In genomic region chr6:13831623-13832022, GRCh38 we compare ENCODE assay signal across 25 cellular contexts. TPM values are rescaled to one million over a fixed set of nuclear protein-coding genes. Genes with fewer than 3 reads are reported as not detected.
DNase-seq lines count a peak whose midpoint lies in the region; ATAC-seq and TF ChIP-seq lines count a peak whose summit lies in the region.
"Had no signal": no experiment of that assay in that cellular context is flagged by ENCODE, and none has a peak within 500 bp of the region (broad histone marks: within the 10 kb centered on the region; RNA-seq: fewer than 3 reads in every experiment).

No MANE protein-coding gene starts in this region.

- TF ChIP-seq CTCF in dorsolateral prefrontal cortex (IDR thresholded peaks at IDR 0.05 in 54 of 56, conservative IDR thresholded peaks at IDR 0.05 in 2 of 56; ENCODE audit: low read depth in 1 of 56, partially characterized antibody in 56 of 56) = no peak

- peak; percentile 13 to 55 for ATAC-seq in activated CD4-positive, CD25-positive, alpha-beta regulatory T cell treated with anti-CD3 and anti-CD28 coated beads, Interleukin-2, amount 50 U/mL, for 24 hours
- ATAC-seq in GM21717 (IDR thresholded peaks at IDR 0.05; ENCODE audit: unreplicated experiment) (peak; percentile 72), HG03442 (IDR thresholded peaks at IDR 0.05; ENCODE audit: unreplicated experiment) (peak; percentile 81)
- peak; percentile 97 for ATAC-seq in stimulated activated memory B cell treated with anti-CD40 and anti-IgM and Interleukin-4, amounts not matched to agents 10 μg/mL and 1 μg/mL and 100 μg/mL, for 72 hours
- ATAC-seq: K562; left lobe of liver; mucosa of descending colon; Panc1; stimulated activated naive CD8-positive, alpha-beta T cell treated with anti-CD3 and anti-CD28 coated beads, Interleukin-15, Interleukin-2, amounts not matched to agents 100 U/mL and 50 U/mL, for 24 hours had no signal

- no peak for DNase-seq in activated CD4-positive, CD25-positive, alpha-beta regulatory T cell (lab: John Stamatoyannopoulos, UW)
- DNase-seq in dorsolateral prefrontal cortex (no peak), cerebellum (ENCODE audit: low spot score) (no peak)
- no peak for DNase-seq in activated CD4-positive, alpha-beta T cell treated with anti-CD3 and anti-CD28 coated beads, Interleukin-2, amount 10 ng/mL, durations not matched to agents 24 days and 14 days
- DNase-seq: 8988T; activated CD4-positive, alpha-beta T cell treated with anti-CD3 and anti-CD28 coated beads, Interleukin-2, amount 50 U/mL, for 4 hours; activated naive CD4-positive, alpha-beta T cell treated with anti-CD3 and anti-CD28 coated beads, Interleukin-2, amount 10 ng/mL, durations not matched to agents 7 days and 5 days; C1 segment of cervical spinal cord; DMS153; HCEC 1CT; mucosa of descending colon; NCI-H1105 treated with DMSO at 0.1 percent for 48 hours; right cardiac atrium; stimulated activated CD4-positive, alpha-beta T cell treated with anti-CD3 and anti-CD28 coated beads, Interleukin-15, amount 100 ng/mL, for 24 hours; stimulated activated naive CD8-positive, alpha-beta T cell treated with anti-CD3 and anti-CD28 coated beads, Interleukin-15, Interleukin-2, amounts not matched to agents 100 U/mL and 50 U/mL, for 24 hours had no signal

- peaks cover 5% of the 10 kb centered on the region for H3K36me3 Mint-ChIP-seq in stimulated activated memory B cell treated with anti-CD40 and anti-IgM and Interleukin-4, amounts not matched to agents 10 μg/mL and 1 μg/mL and 100 μg/mL, for 72 hours
- H3K36me3 Mint-ChIP-seq in activated CD4-positive, alpha-beta T cell treated with anti-CD3 and anti-CD28 coated beads, Interleukin-2, amount 10 ng/mL, durations not matched to agents 24 days and 14 days (ENCODE audit: low read depth) = no peaks in the 10 kb centered on the region
- H3K36me3 Mint-ChIP-seq: activated naive CD4-positive, alpha-beta T cell treated with anti-CD3 and anti-CD28 coated beads, Interleukin-2, amount 10 ng/mL, durations not matched to agents 7 days and 5 days had no signal

- peaks cover 29% of the 10 kb centered on the region for H3K4me1 Mint-ChIP-seq in stimulated activated memory B cell treated with anti-CD40 and anti-IgM and Interleukin-4, amounts not matched to agents 10 μg/mL and 1 μg/mL and 100 μg/mL, for 72 hours
- peaks cover 3% of the 10 kb centered on the region for H3K4me1 Mint-ChIP-seq in activated CD4-positive, alpha-beta T cell treated with anti-CD3 and anti-CD28 coated beads, Interleukin-2, amount 10 ng/mL, durations not matched to agents 24 days and 14 days
- H3K4me1 Mint-ChIP-seq: activated naive CD4-positive, alpha-beta T cell treated with anti-CD3 and anti-CD28 coated beads, Interleukin-2, amount 10 ng/mL, durations not matched to agents 7 days and 5 days had no signal

- H3K27me3 ChIP-seq in dorsolateral prefrontal cortex = no peaks in the 10 kb centered on the region
- H3K27me3 ChIP-seq: neutrophil had no signal

- H3K27ac Mint-ChIP-seq in stimulated activated memory B cell treated with anti-CD40 and anti-IgM and Interleukin-4, amounts not matched to agents 10 μg/mL and 1 μg/mL and 100 μg/mL, for 72 hours = peak overlapping the region; percentile 26
- no peak overlapping the region for H3K27ac Mint-ChIP-seq in activated CD4-positive, alpha-beta T cell treated with anti-CD3 and anti-CD28 coated beads, Interleukin-2, amount 10 ng/mL, durations not matched to agents 24 days and 14 days
- H3K27ac Mint-ChIP-seq: activated naive CD4-positive, alpha-beta T cell treated with anti-CD3 and anti-CD28 coated beads, Interleukin-2, amount 10 ng/mL, durations not matched to agents 7 days and 5 days; type B pancreatic cell had no signal

- no peak overlapping the region for H3K27ac ChIP-seq in dorsolateral prefrontal cortex
- H3K27ac ChIP-seq: epithelial cell of prostate, neutrophil had no signal

- H3K9me3 Mint-ChIP-seq in stimulated activated memory B cell treated with anti-CD40 and anti-IgM and Interleukin-4, amounts not matched to agents 10 μg/mL and 1 μg/mL and 100 μg/mL, for 72 hours = peaks cover 9% of the 10 kb centered on the region
- H3K9me3 Mint-ChIP-seq in activated CD4-positive, alpha-beta T cell treated with anti-CD3 and anti-CD28 coated beads, Interleukin-2, amount 10 ng/mL, durations not matched to agents 24 days and 14 days = peaks cover 5% of the 10 kb centered on the region
- H3K9me3 Mint-ChIP-seq: activated naive CD4-positive, alpha-beta T cell treated with anti-CD3 and anti-CD28 coated beads, Interleukin-2, amount 10 ng/mL, durations not matched to agents 7 days and 5 days had no signal

- H3K27me3 Mint-ChIP-seq in stimulated activated memory B cell treated with anti-CD40 and anti-IgM and Interleukin-4, amounts not matched to agents 10 μg/mL and 1 μg/mL and 100 μg/mL, for 72 hours = peaks cover 21% of the 10 kb centered on the region
- peaks cover 11% of the 10 kb centered on the region for H3K27me3 Mint-ChIP-seq in activated CD4-positive, alpha-beta T cell treated with anti-CD3 and anti-CD28 coated beads, Interleukin-2, amount 10 ng/mL, durations not matched to agents 24 days and 14 days
- H3K27me3 Mint-ChIP-seq: type B pancreatic cell had no signal

- intact Hi-C loops in dorsolateral prefrontal cortex (cut with DNase I) = no loop called here
- intact Hi-C loops in activated CD4-positive, alpha-beta T cell treated with anti-CD3 and anti-CD28 coated beads, Interleukin-2, amount 10 ng/mL, durations not matched to agents 24 days and 14 days (cut with micrococcal nuclease) = no loop called here

- no peak overlapping the region for H3K4me3 Mint-ChIP-seq in stimulated activated memory B cell treated with anti-CD40 and anti-IgM and Interleukin-4, amounts not matched to agents 10 μg/mL and 1 μg/mL and 100 μg/mL, for 72 hours
- H3K4me3 Mint-ChIP-seq in activated CD4-positive, alpha-beta T cell treated with anti-CD3 and anti-CD28 coated beads, Interleukin-2, amount 10 ng/mL, durations not matched to agents 24 days and 14 days = no peak overlapping the region
- H3K4me3 Mint-ChIP-seq: activated naive CD4-positive, alpha-beta T cell treated with anti-CD3 and anti-CD28 coated beads, Interleukin-2, amount 10 ng/mL, durations not matched to agents 7 days and 5 days; type B pancreatic cell had no signal

- no peak overlapping the region for H3K4me3 ChIP-seq in dorsolateral prefrontal cortex
- H3K4me3 ChIP-seq: K562, mucosa of descending colon had no signal

RNA-seq across cellular contexts. Expression of gene MCUR1, which starts 17.3 kb away (rescaled TPM):
- 10 to 100 TPM; 22.6 to 50.0 (median 35.4) TPM for total RNA-seq in dorsolateral prefrontal cortex
- total RNA-seq in activated CD4-positive, alpha-beta T cell treated with anti-CD3 and anti-CD28 coated beads, Interleukin-2, amount 10 ng/mL, durations not matched to agents 24 days and 14 days = 39.0 and 43.7 TPM in 2 replicates
- total RNA-seq in cerebellum = 15.4 TPM

Comparison
In these comparisons a context has a peak if more than half of its experiments do, and no peak if none do; other contexts are left out.
1. ATAC-seq: peak in every context shown above with its lines; median percentile 97 in stimulated activated memory B cell treated with anti-CD40 and anti-IgM and Interleukin-4, amounts not matched to agents 10 μg/mL and 1 μg/mL and 100 μg/mL, for 72 hours; 81 in HG03442; 72 in GM21717; 34 in activated CD4-positive, CD25-positive, alpha-beta regulatory T cell treated with anti-CD3 and anti-CD28 coated beads, Interleukin-2, amount 50 U/mL, for 24 hours.